ENCODE assay signal across 30 cellular contexts in genomic region chr6:87965806-87966205, GRCh38.
"Had no signal": no experiment of that assay in that cellular context is flagged by ENCODE, and none has a peak within 500 bp of the region (broad histone marks: within the 10 kb centered on the region; RNA-seq: fewer than 3 reads in every experiment).

No MANE protein-coding gene starts in this region.

- H3K4me3 Mint-ChIP-seq: activated CD8-positive, alpha-beta T cell treated with anti-CD3 and anti-CD28 coated beads, Interleukin-2, amount 10 ng/mL, durations not matched to agents 7 days and 5 days; activated naive CD4-positive, alpha-beta T cell treated with anti-CD3 and anti-CD28 coated beads for 36 hours; activated naive CD8-positive, alpha-beta T cell; activated T-cell treated with anti-CD3 and anti-CD28 coated beads, Interleukin-2, amount 50 U/mL, for 24 hours; activated T-helper 1 cell treated with anti-CD3 and anti-CD28 coated beads, Interleukin-12 subunit alpha, Interleukin-12 subunit beta, Interleukin-2, Interleukin-4 antibody, amounts not matched to agents 30 ng/mL and 10 ng/mL and 1 ng/mL, durations not matched to agents 14 hours and 24 hours and 36 hours; brain had no signal

- H3K4me1 Mint-ChIP-seq: brain, IgD-negative memory B cell had no signal

- H3K9me2 ChIP-seq: SK-N-SH had no signal

- H3K9me3 Mint-ChIP-seq: activated naive CD4-positive, alpha-beta T cell treated with anti-CD3 and anti-CD28 coated beads for 36 hours; activated T-cell treated with anti-CD3 and anti-CD28 coated beads, Interleukin-2, amount 50 U/mL, for 24 hours; activated T-helper 1 cell treated with anti-CD3 and anti-CD28 coated beads, Interleukin-12 subunit alpha, Interleukin-12 subunit beta, Interleukin-2, Interleukin-4 antibody, amounts not matched to agents 30 ng/mL and 10 ng/mL and 1 ng/mL, durations not matched to agents 14 hours and 24 hours and 36 hours had no signal

- DNase-seq: activated CD4-positive, alpha-beta T cell treated with anti-CD3 and anti-CD28 coated beads for 4 hours; activated CD4-positive, alpha-beta T cell treated with anti-CD3 and anti-CD28 coated beads, Interleukin-2, amount 50 U/mL, for 4 hours; activated CD8-positive, alpha-beta memory T cell treated with anti-CD3 and anti-CD28 coated beads, Interleukin-2, amount 50 U/mL, for 48 hours; activated CD8-positive, alpha-beta T cell treated with anti-CD3 and anti-CD28 coated beads, Interleukin-2, amount 10 ng/mL, durations not matched to agents 7 days and 5 days; activated effector memory CD4-positive, alpha-beta T cell treated with anti-CD3 and anti-CD28 coated beads, Interleukin-2, amount 50 U/mL, for 16 hours; activated naive CD4-positive, alpha-beta T cell treated with anti-CD3 and anti-CD28 coated beads for 36 hours; activated T-cell treated with anti-CD3 and anti-CD28 coated beads, Interleukin-2, amount 50 U/mL, for 24 hours; amygdala; MG63; NCI-H1092; NCI-H1417; NCI-H1930; NCI-H2107; NCI-H2171 treated with DMSO at 0.1 percent for 48 hours; NCI-H226; NCI-H526; OCI-M1; RPMI8226; SJCRH30; SK-N-SH; T-helper 1 cell; WERI-Rb-1 had no signal

- H3K27me3 Mint-ChIP-seq: brain had no signal

- H3K9me3 ChIP-seq: MG63, SJCRH30, SK-N-SH had no signal

- H3K4me1 ChIP-seq: SJCRH30 had no signal

- ATAC-seq: activated CD4-positive, CD25-positive, alpha-beta regulatory T cell treated with anti-CD3 and anti-CD28 coated beads, Interleukin-2, amount 50 U/mL, for 24 hours; activated CD8-positive, alpha-beta T cell treated with anti-CD3 and anti-CD28 coated beads, Interleukin-2, amount 10 ng/mL, durations not matched to agents 7 days and 5 days; Panc1; Right ventricle myocardium inferior had no signal

- H3K27ac Mint-ChIP-seq: activated CD8-positive, alpha-beta T cell treated with anti-CD3 and anti-CD28 coated beads, Interleukin-2, amount 10 ng/mL, durations not matched to agents 7 days and 5 days; activated naive CD4-positive, alpha-beta T cell treated with anti-CD3 and anti-CD28 coated beads for 36 hours; activated naive CD8-positive, alpha-beta T cell; activated T-cell treated with anti-CD3 and anti-CD28 coated beads, Interleukin-2, amount 50 U/mL, for 24 hours; activated T-helper 1 cell treated with anti-CD3 and anti-CD28 coated beads, Interleukin-12 subunit alpha, Interleukin-12 subunit beta, Interleukin-2, Interleukin-4 antibody, amounts not matched to agents 30 ng/mL and 10 ng/mL and 1 ng/mL, durations not matched to agents 14 hours and 24 hours and 36 hours; brain had no signal

- H3K36me3 Mint-ChIP-seq: activated naive CD8-positive, alpha-beta T cell; brain; IgD-negative memory B cell had no signal

- H3K4me2 ChIP-seq: SK-N-SH had no signal

- H3K36me3 ChIP-seq: cardiac muscle cell, MG63, SJCRH30, WERI-Rb-1 had no signal

- H3K27ac ChIP-seq: cardiac muscle cell, SJCRH30 had no signal

- H3K4me3 ChIP-seq: cardiac muscle cell, MG63, SJCRH30 had no signal
